32 cellular contexts compared by ENCODE assay signal in genomic region chr5:104661256-104661655, GRCh38.
"Had no signal": no experiment of that assay in that cellular context is flagged by ENCODE, and none has a peak within 500 bp of the region (broad histone marks: within the 10 kb centered on the region; RNA-seq: fewer than 3 reads in every experiment).

No MANE protein-coding gene starts in this region.

- ATAC-seq: activated naive CD4-positive, alpha-beta T cell treated with anti-CD3 and anti-CD28 coated beads, Interleukin-2, amount 50 U/mL, for 72 hours; activated naive CD8-positive, alpha-beta T cell treated with anti-CD3 and anti-CD28 coated beads, Interleukin-2, amount 50 U/mL, for 24 hours; activated T-cell treated with anti-CD3 and anti-CD28 coated beads, Interleukin-2, amount 50 U/mL, for 4 hours; activated T-cell treated with anti-CD3 and anti-CD28 coated beads, Interleukin-2, amount 50 U/mL, for 72 hours; activated T-helper 17 cell treated with anti-CD3 and anti-CD28 coated beads, Interleukin-2, amount 50 U/mL, for 72 hours; body of pancreas had no signal

- H3K4me3 ChIP-seq: adrenal gland, ascending aorta, body of pancreas, breast epithelium, cardiac muscle cell had no signal

- H3K4me1 ChIP-seq: adrenal gland, ascending aorta, body of pancreas, breast epithelium had no signal

- H3K36me3 ChIP-seq: adrenal gland, ascending aorta, brain microvascular endothelial cell, cardiac muscle cell had no signal

- DNase-seq: activated effector memory CD4-positive, alpha-beta T cell treated with anti-CD3 and anti-CD28 coated beads, Interleukin-2, amount 50 U/mL, for 16 hours; activated effector memory CD4-positive, alpha-beta T cell treated with Interleukin-2 at 50 U/mL for 16 hours; activated gamma-delta T cell; activated gamma-delta T cell treated with Interleukin-2 at 50 U/mL for 16 hours; activated naive CD4-positive, alpha-beta T cell; activated naive CD4-positive, alpha-beta T cell treated with anti-CD3 and anti-CD28 coated beads for 36 hours; activated naive CD4-positive, alpha-beta T cell treated with anti-CD3 and anti-CD28 coated beads, Interleukin-2, amount 10 ng/mL, durations not matched to agents 7 days and 5 days; activated naive CD4-positive, alpha-beta T cell treated with anti-CD3 and anti-CD28 coated beads, Interleukin-2, amount 50 U/mL, for 16 hours; activated naive CD4-positive, alpha-beta T cell treated with Interleukin-2 at 50 U/mL for 16 hours; activated naive CD8-positive, alpha-beta T cell treated with anti-CD3 and anti-CD28 coated beads for 36 hours; activated naive CD8-positive, alpha-beta T cell treated with anti-CD3 and anti-CD28 coated beads, Interleukin-2, amount 10 ng/mL, durations not matched to agents 7 days and 5 days; activated naive CD8-positive, alpha-beta T cell treated with anti-CD3 and anti-CD28 coated beads, Interleukin-2, amount 50 U/mL, for 24 hours; activated T-cell treated with anti-CD3 and anti-CD28 coated beads, Interleukin-2, amount 50 U/mL, for 1 hour; activated T-cell treated with anti-CD3 and anti-CD28 coated beads, Interleukin-2, amount 50 U/mL, for 24 hours; activated T-cell treated with anti-CD3 and anti-CD28 coated beads, Interleukin-2, amount 50 U/mL, for 4 hours; activated T-cell treated with anti-CD3 and anti-CD28 coated beads, Interleukin-2, amount 50 U/mL, for 48 hours; activated T-cell treated with anti-CD3 and anti-CD28 coated beads, Interleukin-2, amount 50 U/mL, for 72 hours; adrenal gland; amniotic stem cell; amygdala; anterior cingulate cortex; aorta; body of pancreas; brain microvascular endothelial cell; caudate nucleus; central memory CD4-positive, alpha-beta T cell; cerebellar nuclear complex had no signal

- H3K27ac ChIP-seq: adrenal gland, ascending aorta, body of pancreas, brain microvascular endothelial cell, breast epithelium, cardiac muscle cell had no signal

- H3K9me3 ChIP-seq: body of pancreas, breast epithelium had no signal

- H3K27me3 ChIP-seq: adrenal gland, ascending aorta, body of pancreas, brain microvascular endothelial cell, breast epithelium, cardiac muscle cell had no signal
